ENCODE assay signal across 7 cellular contexts in the genomic region with DNA sequence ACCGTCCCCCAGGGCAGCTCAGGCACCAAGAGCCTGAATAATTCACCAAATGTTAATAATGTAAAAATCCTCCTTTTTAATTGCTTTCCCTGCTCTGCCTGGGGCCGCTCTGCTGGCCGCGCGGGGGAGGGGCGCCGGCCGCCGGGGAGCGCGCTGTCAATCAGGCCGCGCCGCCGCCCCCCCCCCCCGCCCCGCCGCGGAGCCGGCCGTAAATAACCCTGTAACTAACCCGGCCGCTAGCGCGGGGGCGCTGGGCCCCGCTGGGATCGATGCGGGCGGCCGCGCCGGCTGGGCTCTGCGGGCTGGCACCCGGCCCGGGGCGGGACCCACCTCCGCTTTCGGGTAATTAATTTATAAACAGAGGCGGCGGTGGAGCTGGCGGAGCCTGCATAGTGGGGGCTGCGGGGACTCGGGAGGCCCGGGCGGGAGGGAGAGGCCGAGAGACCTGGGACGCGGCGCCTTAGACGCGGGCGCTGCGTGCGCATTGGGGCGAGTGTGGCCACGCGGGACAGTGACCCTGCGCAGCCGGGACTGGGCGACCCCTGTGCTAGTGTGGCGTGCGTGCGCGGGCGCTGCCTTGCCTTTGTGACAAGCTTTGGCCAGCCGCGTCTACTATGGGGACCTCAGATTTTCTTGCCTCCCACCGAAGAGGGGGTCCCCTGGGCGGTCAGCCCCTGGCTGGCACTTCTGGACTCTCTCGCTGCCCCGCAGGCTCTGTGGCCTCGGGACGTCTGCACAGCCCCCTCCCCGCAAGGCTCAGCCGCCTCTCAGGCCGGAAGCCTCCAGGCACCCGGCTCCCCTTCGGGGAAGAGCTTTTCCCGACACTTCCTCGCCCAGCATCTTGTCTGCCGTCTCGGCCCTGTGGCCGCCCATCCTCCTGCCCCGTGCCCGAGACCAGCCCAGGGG. TPM values are rescaled to one million over a fixed set of nuclear protein-coding genes. Genes with fewer than 3 reads are reported as not detected.
DNase-seq lines count a peak whose midpoint lies in the region; ATAC-seq and TF ChIP-seq lines count a peak whose summit lies in the region.

No MANE protein-coding gene starts in this region.

- peak in 4 of 9 donors; percentile 7 to 44 (median 32) for TF ChIP-seq CTCF in heart right ventricle (IDR thresholded peaks at IDR 0.05)

- H3K36me3 ChIP-seq in heart right ventricle: peaks cover 0 to 11% (median 5%) of the 10 kb centered on the region in 9 donors

- ATAC-seq in heart right ventricle (peak in 7 of 8 donors; percentile 15 to 46 (median 23)), HG02798 (IDR thresholded peaks at IDR 0.05; ENCODE audit: poor library complexity, unreplicated experiment) (no peak)

- no peaks in the 10 kb centered on the region for H3K9me3 ChIP-seq in heart right ventricle

- WGBS in heart right ventricle, 2 donors: 0 to 1% methylated on average over 79 to 85 of the region's 86 CpGs

- peak overlapping the region; percentile 49 for H3K4me3 Mint-ChIP-seq in activated naive CD4-positive, alpha-beta T cell treated with anti-CD3 and anti-CD28 coated beads, Interleukin-2, amount 50 U/mL, for 24 hours

- peaks cover 6 to 63% (median 42%) of the 10 kb centered on the region in 9 donors for H3K4me1 ChIP-seq in heart right ventricle

- peaks cover 22 to 83% (median 72%) of the 10 kb centered on the region in 7 donors for H3K27me3 ChIP-seq in heart right ventricle

- peaks cover 18% of the 10 kb centered on the region for H3K27me3 Mint-ChIP-seq in activated naive CD4-positive, alpha-beta T cell treated with anti-CD3 and anti-CD28 coated beads, Interleukin-2, amount 50 U/mL, for 24 hours

- intact Hi-C loops in heart right ventricle (cut with DNase I) (loop anchor here in 1 of 10 donors (2.0 kb wide), 1 partner anchor 20 kb away; no protein-coding TSS in a partner anchor), posterior vena cava (cut with DNase I) (no loop called here)

- peaks cover 5% of the 10 kb centered on the region for H3K4me1 Mint-ChIP-seq in activated naive CD4-positive, alpha-beta T cell treated with anti-CD3 and anti-CD28 coated beads, Interleukin-2, amount 50 U/mL, for 24 hours

- no peaks in the 10 kb centered on the region for H3K36me3 Mint-ChIP-seq in activated naive CD4-positive, alpha-beta T cell treated with anti-CD3 and anti-CD28 coated beads, Interleukin-2, amount 50 U/mL, for 24 hours

- no peak overlapping the region for H3K27ac Mint-ChIP-seq in activated naive CD4-positive, alpha-beta T cell treated with anti-CD3 and anti-CD28 coated beads, Interleukin-2, amount 50 U/mL, for 24 hours

- peak overlapping the region in 9 of 10 donors; percentile 25 to 51 (median 48) for H3K4me3 ChIP-seq in heart right ventricle

- H3K27ac ChIP-seq in heart right ventricle: peak overlapping the region in 8 of 10 donors; percentile 36 to 82 (median 64)

- no peaks in the 10 kb centered on the region for H3K9me3 Mint-ChIP-seq in activated naive CD4-positive, alpha-beta T cell treated with anti-CD3 and anti-CD28 coated beads, Interleukin-2, amount 50 U/mL, for 24 hours

- DNase-seq in ELF-1 (ENCODE audit: low read depth, low spot score): peak; percentile 63
- DNase-seq in NCI-H1048 (lab: John Stamatoyannopoulos, UW): peak; percentile 48
- DNase-seq in heart right ventricle: peak; percentile 63 to 67
- DNase-seq in posterior vena cava (ENCODE audit: low spot score): peak; percentile 93
- DNase-seq in foreskin melanocyte: no peak

RNA-seq across cellular contexts. Expression of gene SAMD11, which starts 16.7 kb away (rescaled TPM):
- 1 to 10 TPM in 8 of 10 donors, under 1 TPM in 2; 0.87 to 2.2 (median 1.2) TPM for total RNA-seq in heart right ventricle
- 1 to 10 TPM; 1.5 to 2.4 TPM for polyA plus RNA-seq in heart right ventricle
- total RNA-seq in posterior vena cava: 10 to 100 TPM; 16.5 to 38.0 TPM

RNA-seq across cellular contexts. Expression of gene NOC2L, which starts 18.7 kb away (rescaled TPM):
- total RNA-seq in heart right ventricle: 10 to 100 TPM; 38.3 to 52.5 (median 42.6) TPM
- 10 to 100 TPM; 62.5 to 64.8 TPM for polyA plus RNA-seq in heart right ventricle
- total RNA-seq in posterior vena cava: 10 to 100 TPM; 42.8 to 44.5 TPM

RNA-seq across cellular contexts. Expression of gene KLHL17, which starts 20.0 kb away (rescaled TPM):
- total RNA-seq in heart right ventricle: 1 to 10 TPM; 1.3 to 6.6 (median 3.2) TPM
- 10 to 100 TPM in 1 of 2 donors, 1 to 10 TPM in 1; 7.7 to 10.2 TPM for polyA plus RNA-seq in heart right ventricle
- total RNA-seq in posterior vena cava: 1 to 10 TPM; 8.5 to 8.9 TPM

RNA-seq across cellular contexts. Expression of gene PLEKHN1, which starts 25.9 kb away (rescaled TPM):
- under 1 TPM in 2 of 10 donors, not detected in 8; 0.13 to 0.30 TPM for total RNA-seq in heart right ventricle
- polyA plus RNA-seq in heart right ventricle: under 1 TPM; 0.28 to 0.37 TPM
- total RNA-seq in posterior vena cava: under 1 TPM; 0.86 to 0.88 TPM

RNA-seq across cellular contexts. Expression of gene PERM1, which starts 41.5 kb away (rescaled TPM):
- 100 to 1,000 TPM in 8 of 10 donors, 10 to 100 TPM in 2; 66.2 to 238 (median 122) TPM for total RNA-seq in heart right ventricle
- 100 to 1,000 TPM in 1 of 2 donors, 10 to 100 TPM in 1; 55.1 to 513 TPM for polyA plus RNA-seq in heart right ventricle
- total RNA-seq in posterior vena cava: under 1 TPM in 1 of 2 donors, not detected in 1; 0.24 TPM

Comparison
In these comparisons a context has a peak if more than half of its experiments do, and no peak if none do; other contexts are left out.
1. RNA of gene SAMD11, which starts 16.7 kb away (total RNA-seq): 16.5 to 38.0 TPM in posterior vena cava; 0.87 to 2.2 TPM in heart right ventricle; every median in the first group is over 4 times any median in the second.